In genomic region chr1:19647643-19648042, GRCh38 we compare ENCODE assay signal across 11 cellular contexts. TPM values are rescaled to one million over a fixed set of nuclear protein-coding genes. Genes with fewer than 3 reads are reported as not detected.
DNase-seq lines count a peak whose midpoint lies in the region; ATAC-seq, FAIRE-seq and TF ChIP-seq lines count a peak whose summit lies in the region.
"Had no signal": no experiment of that assay in that cellular context is flagged by ENCODE, and none has a peak within 500 bp of the region (broad histone marks: within the 10 kb centered on the region; RNA-seq: fewer than 3 reads in every experiment).

No MANE protein-coding gene starts in this region.

- peaks cover 64% of the 10 kb centered on the region for H3K4me1 ChIP-seq in keratinocyte (ENCODE audit: control insufficient read depth, extremely low read depth, insufficient read depth, low read length)
- peaks cover 22 to 73% of the 10 kb centered on the region in 2 donors for H3K4me1 ChIP-seq in thoracic aorta (ENCODE audit: control insufficient read depth in 1 of 2, low read depth in 2 of 2)
- H3K4me1 ChIP-seq in pancreas: no peaks in the 10 kb centered on the region

- peaks cover 2% of the 10 kb centered on the region for H3K36me3 Mint-ChIP-seq in activated CD4-positive, alpha-beta T cell treated with anti-CD3 and anti-CD28 coated beads, Interleukin-2, amount 10 ng/mL, durations not matched to agents 7 days and 5 days (ENCODE audit: low read depth)
- H3K36me3 Mint-ChIP-seq in activated naive CD8-positive, alpha-beta T cell treated with anti-CD3 and anti-CD28 coated beads, Interleukin-2, amount 10 ng/mL, durations not matched to agents 7 days and 5 days: peaks cover 3% of the 10 kb centered on the region
- H3K36me3 Mint-ChIP-seq: neural progenitor cell had no signal

- H4K20me1 ChIP-seq in keratinocyte (ENCODE audit: control insufficient read depth, extremely low read depth, insufficient read depth, low read length): no peaks in the 10 kb centered on the region

- H3K4me1 Mint-ChIP-seq in activated CD4-positive, alpha-beta T cell treated with anti-CD3 and anti-CD28 coated beads, Interleukin-2, amount 10 ng/mL, durations not matched to agents 7 days and 5 days: peaks cover 35% of the 10 kb centered on the region
- H3K4me1 Mint-ChIP-seq in activated naive CD8-positive, alpha-beta T cell treated with anti-CD3 and anti-CD28 coated beads, Interleukin-2, amount 10 ng/mL, durations not matched to agents 7 days and 5 days: peaks cover 32% of the 10 kb centered on the region

- CTCF ChIA-PET in activated CD4-positive, alpha-beta T cell treated with anti-CD3 and anti-CD28 coated beads, Interleukin-2, amount 10 ng/mL, durations not matched to agents 7 days and 5 days (lab: Charles Lee): interaction anchor here (0.5 to 2.1 kb wide), 5 partner anchors 13 to 301 kb away, joined by 3 to 9 read pairs (median 3); no protein-coding TSS in a partner anchor

- H3K9me3 ChIP-seq in keratinocyte (ENCODE audit: control insufficient read depth, low read depth, low read length) (no peaks in the 10 kb centered on the region), thoracic aorta (no peaks in the 10 kb centered on the region), pancreas (no peaks in the 10 kb centered on the region)

- peak; percentile 15 for ATAC-seq in activated naive CD8-positive, alpha-beta T cell treated with anti-CD3 and anti-CD28 coated beads, Interleukin-2, amount 10 ng/mL, durations not matched to agents 7 days and 5 days (ENCODE audit: low read depth)
- ATAC-seq in thoracic aorta (ENCODE audit: insufficient number of reproducible peaks, low FRiP score, low read depth) (no peak), GM18873 (IDR thresholded peaks at IDR 0.05; ENCODE audit: low FRiP score, unreplicated experiment) (no peak), pancreas (no peak)
- ATAC-seq: activated T-cell treated with anti-CD3 and anti-CD28 coated beads, Interleukin-2, amount 50 U/mL, for 72 hours had no signal

- no peaks in the 10 kb centered on the region for H3K27me3 ChIP-seq in keratinocyte (ENCODE audit: control insufficient read depth, extremely low read depth, insufficient read depth, low read length)
- no peaks in the 10 kb centered on the region for H3K27me3 ChIP-seq in thoracic aorta (replicated peaks; ENCODE audit: insufficient read depth)
- H3K27me3 ChIP-seq in pancreas: no peaks in the 10 kb centered on the region

- H3K4me3 ChIP-seq in keratinocyte (ENCODE audit: control insufficient read depth in 2 of 3, extremely low read depth in 1 of 3, insufficient read depth in 2 of 3, low read depth in 1 of 3, low read length in 3 of 3) (peak overlapping the region in 2 of 3 experiments; percentile 2 to 38), thoracic aorta (peak overlapping the region; percentile 11), pancreas (no peak overlapping the region)
- H3K4me3 ChIP-seq: neural progenitor cell had no signal

- dilution Hi-C loops in keratinocyte (cut with MboI; ENCODE audit: extremely low pct_ligation_motif_present, low sequenced_read_pairs): loop anchor here (25.0 kb wide), 1 partner anchor 210 kb away; no protein-coding TSS in a partner anchor

- no peak for FAIRE-seq in keratinocyte (lab: Jason Lieb, UNC)
- FAIRE-seq in pancreas (lab: Jason Lieb, UNC): no peak

- H3K9ac ChIP-seq in keratinocyte (ENCODE audit: control insufficient read depth, extremely low read depth, insufficient read depth, low read length): peak overlapping the region; percentile 9
- H3K9ac ChIP-seq: neural progenitor cell had no signal

- H3K4me2 ChIP-seq in keratinocyte (ENCODE audit: control insufficient read depth, extremely low read depth, insufficient read depth, low read depth, low read length): peak overlapping the region; percentile 85
- H3K4me2 ChIP-seq: neural progenitor cell had no signal

- peaks cover 14% of the 10 kb centered on the region for H3K27me3 Mint-ChIP-seq in activated CD4-positive, alpha-beta T cell treated with anti-CD3 and anti-CD28 coated beads, Interleukin-2, amount 10 ng/mL, durations not matched to agents 7 days and 5 days
- peaks cover 8% of the 10 kb centered on the region for H3K27me3 Mint-ChIP-seq in activated naive CD8-positive, alpha-beta T cell treated with anti-CD3 and anti-CD28 coated beads, Interleukin-2, amount 10 ng/mL, durations not matched to agents 7 days and 5 days

- 68 to 79% methylated on average over 16 of the region's 16 CpGs for WGBS in pancreas, 2 donors

- DNase-seq in activated CD4-positive, alpha-beta T cell treated with anti-CD3 and anti-CD28 coated beads, Interleukin-2, amount 10 ng/mL, durations not matched to agents 7 days and 5 days: peak; percentile 35
- DNase-seq in activated CD4-positive, alpha-beta T cell treated with anti-CD3 and anti-CD28 coated beads for 1 hour: no peak
- DNase-seq in activated naive CD8-positive, alpha-beta T cell treated with anti-CD3 and anti-CD28 coated beads, Interleukin-2, amount 10 ng/mL, durations not matched to agents 7 days and 5 days: peak; percentile 52
- DNase-seq in keratinocyte (ENCODE audit: low read depth, low spot score) (no peak), thoracic aorta (ENCODE audit: low spot score) (no peak), pancreas (no peak)
- DNase-seq in stimulated activated CD4-positive, alpha-beta T cell treated with anti-CD3 and anti-CD28 coated beads, Interleukin-2, amount 100 ng/mL, for 24 hours: no peak
- DNase-seq: activated T-cell treated with anti-CD3 and anti-CD28 coated beads, Interleukin-2, amount 50 U/mL, for 72 hours; effector memory CD4-positive, alpha-beta T cell had no signal

- peak overlapping the region; percentile 41 for H3K27ac ChIP-seq in keratinocyte (ENCODE audit: control insufficient read depth, insufficient read depth, low read length)
- H3K27ac ChIP-seq in thoracic aorta: peak overlapping the region; percentile 30 to 37
- H3K27ac ChIP-seq in pancreas: no peak overlapping the region
- H3K27ac ChIP-seq: neural progenitor cell had no signal

- TF ChIP-seq CTCF in keratinocyte (optimal IDR thresholded peaks at IDR 0.05 in 1 of 3, IDR thresholded peaks at IDR 0.05 in 1 of 3, conservative IDR thresholded peaks at IDR 0.05 in 1 of 3; ENCODE audit: extremely low read depth in 1 of 3, insufficient read depth in 2 of 3, low read length in 3 of 3): no peak
- no peak for TF ChIP-seq CTCF in thoracic aorta (IDR thresholded peaks at IDR 0.05)
- TF ChIP-seq CTCF in pancreas (IDR thresholded peaks at IDR 0.05): no peak

- H3K9me1 ChIP-seq in keratinocyte (ENCODE audit: control insufficient read depth, extremely low read depth, insufficient read depth, low read length): peaks cover 6% of the 10 kb centered on the region

- H3K27ac Mint-ChIP-seq in activated CD4-positive, alpha-beta T cell treated with anti-CD3 and anti-CD28 coated beads, Interleukin-2, amount 10 ng/mL, durations not matched to agents 7 days and 5 days: peak overlapping the region; percentile 78
- peak overlapping the region; percentile 44 for H3K27ac Mint-ChIP-seq in activated naive CD8-positive, alpha-beta T cell treated with anti-CD3 and anti-CD28 coated beads, Interleukin-2, amount 10 ng/mL, durations not matched to agents 7 days and 5 days
- H3K27ac Mint-ChIP-seq: neural progenitor cell had no signal

- H3K9me3 Mint-ChIP-seq in activated CD4-positive, alpha-beta T cell treated with anti-CD3 and anti-CD28 coated beads, Interleukin-2, amount 10 ng/mL, durations not matched to agents 7 days and 5 days: no peaks in the 10 kb centered on the region
- H3K9me3 Mint-ChIP-seq in activated naive CD8-positive, alpha-beta T cell treated with anti-CD3 and anti-CD28 coated beads, Interleukin-2, amount 10 ng/mL, durations not matched to agents 7 days and 5 days: no peaks in the 10 kb centered on the region
- H3K9me3 Mint-ChIP-seq: activated T-cell treated with anti-CD3 and anti-CD28 coated beads, Interleukin-2, amount 50 U/mL, for 72 hours; neural progenitor cell had no signal

- POLR2A ChIA-PET in activated CD4-positive, alpha-beta T cell treated with anti-CD3 and anti-CD28 coated beads, Interleukin-2, amount 10 ng/mL, durations not matched to agents 7 days and 5 days (lab: Charles Lee): interaction anchor here (0.6 kb wide), 1 partner anchor 51 kb away, joined by 3 read pairs; a partner anchor contains a TSS
- POLR2A ChIA-PET in activated naive CD8-positive, alpha-beta T cell treated with anti-CD3 and anti-CD28 coated beads, Interleukin-2, amount 10 ng/mL, durations not matched to agents 7 days and 5 days (lab: Charles Lee): interaction anchor here (1.0 kb wide), 1 partner anchor 51 kb away, joined by 4 read pairs; a partner anchor contains a TSS

- H3K36me3 ChIP-seq in keratinocyte (ENCODE audit: control insufficient read depth in 2 of 2, extremely low read depth in 1 of 2, insufficient read depth in 2 of 2, low read length in 2 of 2) (peaks cover 0 to 3% of the 10 kb centered on the region in 2 experiments), thoracic aorta (no peaks in the 10 kb centered on the region), pancreas (no peaks in the 10 kb centered on the region)
- H3K36me3 ChIP-seq: neural progenitor cell had no signal

- no peak overlapping the region for H3K4me3 Mint-ChIP-seq in activated CD4-positive, alpha-beta T cell treated with anti-CD3 and anti-CD28 coated beads, Interleukin-2, amount 10 ng/mL, durations not matched to agents 7 days and 5 days
- H3K4me3 Mint-ChIP-seq in activated naive CD8-positive, alpha-beta T cell treated with anti-CD3 and anti-CD28 coated beads, Interleukin-2, amount 10 ng/mL, durations not matched to agents 7 days and 5 days: peak overlapping the region; percentile 62
- H3K4me3 Mint-ChIP-seq: neural progenitor cell had no signal

- H2AFZ ChIP-seq in keratinocyte (ENCODE audit: control insufficient read depth, low read length): peak overlapping the region; percentile 10
- H2AFZ ChIP-seq: neural progenitor cell had no signal

- intact Hi-C loops in pancreas (cut with DNase I): loop anchor here in 1 of 3 donors (5.0 kb wide), 1 partner anchor 260 kb away; no protein-coding TSS in a partner anchor

- H3K79me2 ChIP-seq in keratinocyte (ENCODE audit: control insufficient read depth, insufficient read depth, low read length): peaks cover 63% of the 10 kb centered on the region

RNA-seq across cellular contexts. Expression of gene NBL1, which starts 3.5 kb away (rescaled TPM):
- 10 to 100 TPM; 17.5 to 22.0 TPM for total RNA-seq in activated CD4-positive, alpha-beta T cell treated with anti-CD3 and anti-CD28 coated beads, Interleukin-2, amount 10 ng/mL, durations not matched to agents 7 days and 5 days
- total RNA-seq in activated naive CD8-positive, alpha-beta T cell treated with anti-CD3 and anti-CD28 coated beads, Interleukin-2, amount 10 ng/mL, durations not matched to agents 7 days and 5 days: 10 to 100 TPM; 35.3 to 36.0 TPM
- polyA plus RNA-seq in keratinocyte (44.6 to 114 TPM (median 74.5 TPM) in 3 replicates), pancreas (10 to 100 TPM; 27.7 to 28.2 TPM)
- 12.2 TPM for polyA plus RNA-seq in keratinocyte (2011; ENCODE audit: low read depth)
- 49.2 and 113 TPM in 2 replicates for polyA plus RNA-seq in keratinocyte (2011; cell fraction: cytosol; rRNA removed)
- 38.6 and 46.1 TPM in 2 replicates for polyA plus RNA-seq in keratinocyte (2011; cell fraction: nucleus; rRNA removed)
- 65.3 and 97.4 TPM in 2 replicates for polyA plus RNA-seq in keratinocyte (2012; ENCODE audit: low replicate concordance)
- 120 to 212 TPM (median 132 TPM) in 3 replicates for polyA minus RNA-seq in keratinocyte
- 77.5 TPM for polyA minus RNA-seq in keratinocyte (2011; cell fraction: cytosol; rRNA and poly(A)+ RNA removed)
- 20.6 and 27.1 TPM in 2 replicates for polyA minus RNA-seq in keratinocyte (2011; cell fraction: nucleus; rRNA and poly(A)+ RNA removed)
- total RNA-seq in thoracic aorta (10 to 100 TPM; 77.0 to 82.0 TPM), pancreas (10 to 100 TPM in 4 of 6 donors, 1 to 10 TPM in 2; 5.8 to 45.6 (median 15.1) TPM)

RNA-seq across cellular contexts. Expression of gene HTR6, which starts 17.0 kb away (rescaled TPM):
- total RNA-seq in activated CD4-positive, alpha-beta T cell treated with anti-CD3 and anti-CD28 coated beads, Interleukin-2, amount 10 ng/mL, durations not matched to agents 7 days and 5 days: under 1 TPM in 1 of 2 experiments, not detected in 1; 0.10 TPM
- total RNA-seq in activated naive CD8-positive, alpha-beta T cell treated with anti-CD3 and anti-CD28 coated beads, Interleukin-2, amount 10 ng/mL, durations not matched to agents 7 days and 5 days: under 1 TPM in 1 of 2 experiments, not detected in 1; 0.14 TPM
- polyA plus RNA-seq in keratinocyte: not detected in 3 replicates
- not detected for polyA plus RNA-seq in keratinocyte (2011; ENCODE audit: low read depth)
- polyA plus RNA-seq in keratinocyte (2011; cell fraction: cytosol; rRNA removed): not detected in 2 replicates
- not detected in 2 replicates for polyA plus RNA-seq in keratinocyte (2011; cell fraction: nucleus; rRNA removed)
- polyA plus RNA-seq in keratinocyte (2012; ENCODE audit: low replicate concordance): not detected in 2 replicates
- polyA minus RNA-seq in keratinocyte: not detected in 3 replicates
- polyA minus RNA-seq in keratinocyte (2011; cell fraction: cytosol; rRNA and poly(A)+ RNA removed): not detected
- polyA minus RNA-seq in keratinocyte (2011; cell fraction: nucleus; rRNA and poly(A)+ RNA removed): not detected in 2 replicates
- under 1 TPM in 1 of 2 donors, not detected in 1; 0.41 TPM for total RNA-seq in thoracic aorta
- not detected for total RNA-seq in pancreas
- not detected for polyA plus RNA-seq in pancreas

Comparison
In these comparisons a context has a peak if more than half of its experiments do, and no peak if none do; other contexts are left out.
1. DNase-seq: peak in activated CD4-positive, alpha-beta T cell treated with anti-CD3 and anti-CD28 coated beads, Interleukin-2, amount 10 ng/mL, durations not matched to agents 7 days and 5 days (single experiment) and activated naive CD8-positive, alpha-beta T cell treated with anti-CD3 and anti-CD28 coated beads, Interleukin-2, amount 10 ng/mL, durations not matched to agents 7 days and 5 days (single experiment); none in activated CD4-positive, alpha-beta T cell treated with anti-CD3 and anti-CD28 coated beads for 1 hour (single experiment), keratinocyte (single experiment), thoracic aorta (single experiment), stimulated activated CD4-positive, alpha-beta T cell treated with anti-CD3 and anti-CD28 coated beads, Interleukin-2, amount 100 ng/mL, for 24 hours (0 of 2) and pancreas (0 of 6).
2. H3K27ac ChIP-seq: peak in keratinocyte (single experiment) and thoracic aorta (2 of 2); none in pancreas (0 of 4).
3. H3K4me3 ChIP-seq: peak in keratinocyte (2 of 3) and thoracic aorta (single experiment); none in pancreas (0 of 4).